Comparison of ENCODE assay signal across 17 cellular contexts in the genomic region with DNA sequence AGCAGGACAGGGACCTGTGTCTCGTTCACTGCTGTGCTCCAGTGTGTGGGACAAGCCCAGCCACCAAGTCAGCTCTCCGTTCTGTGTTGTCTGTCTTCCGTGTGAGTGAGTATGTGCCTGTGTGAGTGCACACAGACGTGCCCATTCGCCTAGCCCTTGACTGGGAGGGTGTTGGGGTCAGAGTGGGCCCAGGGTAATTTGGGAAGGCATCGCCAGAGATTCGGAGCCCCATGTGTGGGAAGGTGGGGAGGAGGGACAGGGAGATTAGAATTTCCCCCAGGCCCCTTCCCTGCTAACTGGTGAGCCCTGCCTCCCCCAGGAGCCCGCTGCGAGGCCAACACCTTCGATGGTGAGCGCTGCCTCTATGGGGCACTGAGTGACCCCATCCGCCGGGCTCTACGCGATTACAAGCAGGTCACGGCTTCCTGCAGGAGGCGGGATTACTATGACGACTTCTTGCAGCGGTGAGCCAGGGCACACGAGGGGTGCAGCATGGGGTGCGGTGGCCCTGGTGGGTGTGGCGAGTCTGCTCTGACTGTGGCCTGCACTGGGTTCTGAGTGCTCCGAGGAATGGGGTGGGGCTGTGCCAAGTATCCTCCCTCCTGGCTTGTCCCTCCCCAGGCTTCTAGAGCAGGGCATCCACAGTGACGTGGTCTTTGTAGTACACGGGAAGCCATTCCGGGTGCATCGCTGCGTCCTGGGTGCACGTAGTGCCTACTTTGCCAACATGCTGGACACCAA. TPM values are rescaled to one million over a fixed set of nuclear protein-coding genes. Genes with fewer than 3 reads are reported as not detected.
DNase-seq lines count a peak whose midpoint lies in the region; ATAC-seq and TF ChIP-seq lines count a peak whose summit lies in the region.
"Had no signal": no experiment of that assay in that cellular context is flagged by ENCODE, and none has a peak within 500 bp of the region (broad histone marks: within the 10 kb centered on the region; RNA-seq: fewer than 3 reads in every experiment).

No MANE protein-coding gene starts in this region.

- peak overlapping the region; percentile 37 for H3K4me3 Mint-ChIP-seq in natural killer cell
- H3K4me3 Mint-ChIP-seq in natural killer cell treated with Interleukin-12 subunit alpha and Interleukin-12 subunit beta and Interleukin-15 and Interleukin-18, amount 100 ng/mL, for 72 hours: no peak overlapping the region

- H3K27me3 ChIP-seq in neuronal stem cell (ENCODE audit: control insufficient read depth in 3 of 3, insufficient read depth in 3 of 3, low read depth in 1 of 3, low read length in 3 of 3): peaks cover 0 to 6% (median 5%) of the 10 kb centered on the region in 3 experiments

- no peak overlapping the region for H2BK120ac ChIP-seq in neuronal stem cell (ENCODE audit: low read depth, low read length)

- ATAC-seq in natural killer cell (no peak), HG03039 (IDR thresholded peaks at IDR 0.05; ENCODE audit: unreplicated experiment) (no peak), GM18909 (IDR thresholded peaks at IDR 0.05; ENCODE audit: poor library complexity, unreplicated experiment) (no peak)
- no peak for ATAC-seq in natural killer cell treated with Interleukin-12 subunit alpha and Interleukin-12 subunit beta and Interleukin-15 and Interleukin-18, amount 100 ng/mL, for 72 hours
- ATAC-seq: Panc1 had no signal

- H3K14ac ChIP-seq in neuronal stem cell (ENCODE audit: low read length): no peak overlapping the region

- no peak overlapping the region for H2BK5ac ChIP-seq in neuronal stem cell (ENCODE audit: low read length)

- H3K36me3 ChIP-seq in neuronal stem cell (replicated peaks in 1 of 2; ENCODE audit: control insufficient read depth in 2 of 2, insufficient read depth in 2 of 2, low read length in 2 of 2): no peaks in the 10 kb centered on the region

- H3K27ac Mint-ChIP-seq in natural killer cell: peak overlapping the region; percentile 14 to 96
- no peak overlapping the region for H3K27ac Mint-ChIP-seq in natural killer cell treated with Interleukin-12 subunit alpha and Interleukin-12 subunit beta and Interleukin-15 and Interleukin-18, amount 100 ng/mL, for 72 hours
- H3K27ac Mint-ChIP-seq: T-helper 1 cell treated with Interleukin-12 subunit alpha and Interleukin-12 subunit beta and Interleukin-4 antibody, amounts not matched to agents 30 μg/mL and 1 μg/mL, for 36 hours had no signal

- intact Hi-C loops in natural killer cell (cut with micrococcal nuclease): no loop called here

- no peak overlapping the region for H4K91ac ChIP-seq in neuronal stem cell (ENCODE audit: low read depth, low read length, poor library complexity)

- H3K4ac ChIP-seq in neuronal stem cell (ENCODE audit: low read length): no peak overlapping the region

- peak overlapping the region; percentile 53 for H2AK5ac ChIP-seq in neuronal stem cell (ENCODE audit: low read depth, low read length)

- H3K27me3 Mint-ChIP-seq in natural killer cell (ENCODE audit: low read depth in 2 of 2): no peaks in the 10 kb centered on the region
- no peaks in the 10 kb centered on the region for H3K27me3 Mint-ChIP-seq in natural killer cell treated with Interleukin-12 subunit alpha and Interleukin-12 subunit beta and Interleukin-15 and Interleukin-18, amount 100 ng/mL, for 72 hours

- peak overlapping the region; percentile 52 for H3K23ac ChIP-seq in neuronal stem cell (ENCODE audit: low read depth, low read length, poor library complexity)

- TF ChIP-seq CTCF in natural killer cell (IDR thresholded peaks at IDR 0.05) (no peak), coronary artery (IDR thresholded peaks at IDR 0.05) (no peak)

- H3K4me3 ChIP-seq in coronary artery: no peak overlapping the region
- no peak overlapping the region for H3K4me3 ChIP-seq in neuronal stem cell (ENCODE audit: low read length in 2 of 2)

- WGBS in neuronal stem cell (ENCODE audit: extremely low coverage in 2 of 2, insufficient read length in 2 of 2, insufficient replicate concordance in 1 of 2), 2 donors: no CpG with 5 or more reads among the region's 29 CpGs

- H3K79me1 ChIP-seq in neuronal stem cell (ENCODE audit: low read depth, low read length): peaks cover 2% of the 10 kb centered on the region

- no peak overlapping the region for H4K8ac ChIP-seq in neuronal stem cell (ENCODE audit: low read depth, low read length)

- no peak overlapping the region for H3K9ac ChIP-seq in neuronal stem cell (ENCODE audit: low read depth, low read length, poor library complexity)

- H3K4me1 ChIP-seq in neuronal stem cell (ENCODE audit: control insufficient read depth in 2 of 2, insufficient read depth in 1 of 2, low read depth in 1 of 2, low read length in 2 of 2): peaks cover 4 to 7% of the 10 kb centered on the region in 2 donors

- no peak overlapping the region for H3K4me2 ChIP-seq in neuronal stem cell (ENCODE audit: insufficient read depth, low read length, poor library complexity, severe bottlenecking)

- peaks cover 22 to 44% of the 10 kb centered on the region in 2 donors for H3K4me1 Mint-ChIP-seq in natural killer cell
- H3K4me1 Mint-ChIP-seq in natural killer cell treated with Interleukin-12 subunit alpha and Interleukin-12 subunit beta and Interleukin-15 and Interleukin-18, amount 100 ng/mL, for 72 hours (ENCODE audit: low read depth in 2 of 2): peaks cover 25 to 28% of the 10 kb centered on the region in 2 donors

- no peak overlapping the region for H2AFZ ChIP-seq in neuronal stem cell (ENCODE audit: low read length)

- H3K18ac ChIP-seq in neuronal stem cell (ENCODE audit: low read length): no peak overlapping the region

- H3K27ac ChIP-seq in coronary artery: no peak overlapping the region
- H3K27ac ChIP-seq in neuronal stem cell (replicated peaks; ENCODE audit: low read length): no peak overlapping the region
- H3K27ac ChIP-seq: HL-60 had no signal

- no peaks in the 10 kb centered on the region for H3K9me3 Mint-ChIP-seq in natural killer cell
- H3K9me3 Mint-ChIP-seq in natural killer cell treated with Interleukin-12 subunit alpha and Interleukin-12 subunit beta and Interleukin-15 and Interleukin-18, amount 100 ng/mL, for 72 hours: no peaks in the 10 kb centered on the region
- H3K9me3 Mint-ChIP-seq: T-helper 1 cell treated with Interleukin-12 subunit alpha and Interleukin-12 subunit beta and Interleukin-4 antibody, amounts not matched to agents 30 μg/mL and 1 μg/mL, for 36 hours had no signal

- no peak overlapping the region for H2BK15ac ChIP-seq in neuronal stem cell (ENCODE audit: low read length)

- DNase-seq in natural killer cell (peak; percentile 12), coronary artery (ENCODE audit: low spot score) (peak; percentile 58), neuronal stem cell (ENCODE audit: low spot score) (no peak), NCI-H2196 treated with DMSO at 0.1 percent for 48 hours (lab: John Stamatoyannopoulos, UW; ENCODE audit: unreplicated experiment) (no peak), SW 1271 (lab: John Stamatoyannopoulos, UW) (no peak)
- DNase-seq in natural killer cell treated with Interleukin-12 subunit alpha and Interleukin-12 subunit beta and Interleukin-15 and Interleukin-18, amount 100 ng/mL, for 72 hours (ENCODE audit: low spot score): no peak
- DNase-seq: activated CD4-positive, alpha-beta T cell treated with anti-CD3 and anti-CD28 coated beads for 4 hours; DMS79 treated with DMSO at 0.1 percent for 48 hours; HCEC 1CT; mammary epithelial cell; NCI-H187; NCI-H69 had no signal

- H2BK12ac ChIP-seq in neuronal stem cell (ENCODE audit: low read length): no peak overlapping the region

- H3K9me3 ChIP-seq in neuronal stem cell (replicated peaks in 1 of 2; ENCODE audit: control insufficient read depth in 2 of 2, insufficient read depth in 1 of 2, low read depth in 1 of 2, low read length in 2 of 2): no peaks in the 10 kb centered on the region

- no peaks in the 10 kb centered on the region for H3K36me3 Mint-ChIP-seq in natural killer cell
- no peaks in the 10 kb centered on the region for H3K36me3 Mint-ChIP-seq in natural killer cell treated with Interleukin-12 subunit alpha and Interleukin-12 subunit beta and Interleukin-15 and Interleukin-18, amount 100 ng/mL, for 72 hours

RNA-seq across cellular contexts. Expression of a gene that starts 3.1 kb away (rescaled TPM):
- total RNA-seq in natural killer cell: 100 to 1,000 TPM in 2 of 3 donors, 10 to 100 TPM in 1; 98.8 to 127 (median 107) TPM
- total RNA-seq in natural killer cell treated with Interleukin-12 subunit alpha and Interleukin-12 subunit beta and Interleukin-15 and Interleukin-18, amount 100 ng/mL, for 72 hours: 10 to 100 TPM; 16.9 to 18.3 TPM
- polyA plus RNA-seq in neuronal stem cell (2013, experiment 1 of 2): 5.8 TPM
- 6.1 TPM for polyA plus RNA-seq in neuronal stem cell (2013, experiment 2 of 2)

RNA-seq across cellular contexts. Expression of a gene that starts 46.8 kb away (rescaled TPM):
- 1 to 10 TPM; 2.2 to 3.5 (median 2.7) TPM for total RNA-seq in natural killer cell
- total RNA-seq in natural killer cell treated with Interleukin-12 subunit alpha and Interleukin-12 subunit beta and Interleukin-15 and Interleukin-18, amount 100 ng/mL, for 72 hours: 1 to 10 TPM; 3.1 to 3.4 TPM
- polyA plus RNA-seq in neuronal stem cell (2013, experiment 1 of 2): 26.3 TPM
- polyA plus RNA-seq in neuronal stem cell (2013, experiment 2 of 2): 24.4 TPM

Comparison
In these comparisons a context has a peak if more than half of its experiments do, and no peak if none do; other contexts are left out.
1. DNase-seq: peak in natural killer cell (single experiment) and coronary artery (single experiment); none in natural killer cell treated with Interleukin-12 subunit alpha and Interleukin-12 subunit beta and Interleukin-15 and Interleukin-18, amount 100 ng/mL, for 72 hours (single experiment), neuronal stem cell (single experiment), NCI-H2196 treated with DMSO at 0.1 percent for 48 hours (single experiment) and SW 1271 (0 of 2).
2. H3K27ac Mint-ChIP-seq: peak in natural killer cell (2 of 2); none in natural killer cell treated with Interleukin-12 subunit alpha and Interleukin-12 subunit beta and Interleukin-15 and Interleukin-18, amount 100 ng/mL, for 72 hours (0 of 2).
3. RNA of a gene that starts 3.1 kb away (total RNA-seq): 98.8 to 127 TPM in natural killer cell; 16.9 to 18.3 TPM in natural killer cell treated with Interleukin-12 subunit alpha and Interleukin-12 subunit beta and Interleukin-15 and Interleukin-18, amount 100 ng/mL, for 72 hours; every median in the first group is over 4 times any median in the second.